21 cellular contexts compared by ENCODE assay signal in genomic region chr6:97867177-97867576, GRCh38.
DNase-seq lines count a peak whose midpoint lies in the region; ATAC-seq, FAIRE-seq and TF ChIP-seq lines count a peak whose summit lies in the region.
"Had no signal": no experiment of that assay in that cellular context is flagged by ENCODE, and none has a peak within 500 bp of the region (broad histone marks: within the 10 kb centered on the region; RNA-seq: fewer than 3 reads in every experiment).

No MANE protein-coding gene starts in this region.

- no peaks in the 10 kb centered on the region for H4K20me1 ChIP-seq in K562 (replicated peaks; ENCODE audit: control insufficient read depth, insufficient read depth, low read length)
- H4K20me1 ChIP-seq: BLaER1 treated with 17β-estradiol and CSF1 and Interleukin-3, amounts not matched to agents 10 nM and 100 nM had no signal

- no peaks in the 10 kb centered on the region for H3K9me1 ChIP-seq in K562 (ENCODE audit: control insufficient read depth, insufficient read depth, low read length)

- TF ChIP-seq POLR2A in K562 (conservative IDR thresholded peaks at IDR 0.05) = no peak

- TF ChIP-seq CTCF in K562 (IDR thresholded peaks at IDR 0.05 in 2 of 3, conservative IDR thresholded peaks at IDR 0.05 in 1 of 3; ENCODE audit: insufficient read depth in 2 of 3, low read depth in 1 of 3, low read length in 3 of 3) = no peak
- no peak for TF ChIP-seq CTCF in right atrium auricular region (IDR thresholded peaks at IDR 0.05)

- no peak overlapping the region for H3K4me2 ChIP-seq in K562 (ENCODE audit: insufficient read depth, low read length)
- H3K4me2 ChIP-seq: BLaER1 treated with 17β-estradiol and CSF1 and Interleukin-3, amounts not matched to agents 10 nM and 100 nM had no signal

- BruUV-seq in K562 (replicated peaks; lab: Mats Ljungman, UMichigan) = no TSS peak

- POLR2A ChIA-PET in K562 (lab: Yijun Ruan, JAX) = no interaction called here

- H3K9me3 ChIP-seq in K562 (replicated peaks; ENCODE audit: control insufficient read depth, insufficient read depth, low read depth, low read length) = no peaks in the 10 kb centered on the region
- H3K9me3 ChIP-seq in right atrium auricular region = no peaks in the 10 kb centered on the region
- H3K9me3 ChIP-seq: BLaER1 treated with 17β-estradiol and CSF1 and Interleukin-3, amounts not matched to agents 10 nM and 100 nM; Caco-2 had no signal

- no peaks in the 10 kb centered on the region for H3K79me2 ChIP-seq in K562 (ENCODE audit: control insufficient read depth, insufficient read depth, low read length)

- CTCF ChIA-PET in K562 (lab: Yijun Ruan, JAX; ENCODE audit: low intra/inter-chr PET ratio) = no interaction called here

- H3K4me1 ChIP-seq in K562 (replicated peaks in 1 of 2; ENCODE audit: control insufficient read depth in 2 of 2, insufficient read depth in 2 of 2, low read length in 2 of 2) (no peaks in the 10 kb centered on the region), right atrium auricular region (no peaks in the 10 kb centered on the region)
- H3K4me1 ChIP-seq: BLaER1 treated with 17β-estradiol and CSF1 and Interleukin-3, amounts not matched to agents 10 nM and 100 nM; Caco-2 had no signal

- H2AFZ ChIP-seq in K562 (ENCODE audit: low read depth, low read length) = no peak overlapping the region

- H3K9ac ChIP-seq in K562 (ENCODE audit: insufficient read depth in 1 of 2, low read depth in 2 of 2, low read length in 2 of 2) = no peak overlapping the region
- H3K9ac ChIP-seq: BLaER1 treated with 17β-estradiol and CSF1 and Interleukin-3, amounts not matched to agents 10 nM and 100 nM had no signal

- intact Hi-C loops in K562 (cut with micrococcal nuclease) = no loop called here

- FAIRE-seq in K562 (lab: Jason Lieb, UNC) (no peak), frontal cortex (lab: Jason Lieb, UNC) (peak; percentile 42)
- FAIRE-seq: A204.1, D721Med, G401.6, GM12891, GM19239 had no signal

- WGBS in K562 (ENCODE audit: insufficient coverage, low coverage, missing lambda C conversion rate) = 0% methylated on average over 2 of the region's 2 CpGs

- DNase-seq in K562 (ENCODE audit: extremely low read depth in 1 of 4, low spot score in 3 of 4) (no peak), frontal cortex (ENCODE audit: low spot score in 2 of 2) (no peak), ecto neural progenitor cell (ENCODE audit: low spot score) (no peak), AG08396 (ENCODE audit: low spot score) (no peak), right atrium auricular region (ENCODE audit: low spot score) (no peak)
- DNase-seq: 8988T; ACHN; AML-193; Caco-2; Calu3; CD4-positive, alpha-beta T cell; CD8-positive, alpha-beta T cell; DMS79 treated with DMSO at 0.1 percent for 48 hours; GF-D8 had no signal

- H3K4me3 ChIP-seq in K562 = no peak overlapping the region
- H3K4me3 ChIP-seq in right atrium auricular region = no peak overlapping the region
- H3K4me3 ChIP-seq: BLaER1 treated with 17β-estradiol and CSF1 and Interleukin-3, amounts not matched to agents 10 nM and 100 nM had no signal

- H3K36me3 ChIP-seq in K562 (ENCODE audit: control insufficient read depth, insufficient read depth, low read length) (no peaks in the 10 kb centered on the region), right atrium auricular region (no peaks in the 10 kb centered on the region)
- H3K36me3 ChIP-seq: BLaER1 treated with 17β-estradiol and CSF1 and Interleukin-3, amounts not matched to agents 10 nM and 100 nM had no signal

- TF ChIP-seq EP300 in K562 (IDR thresholded peaks at IDR 0.05; ENCODE audit: low read length) = no peak

- in situ Hi-C loops in K562 (cut with MboI) = no loop called here

- H3K27ac ChIP-seq in K562 (ENCODE audit: extremely low read depth, low read depth, low read length) (no peak overlapping the region), right atrium auricular region (no peak overlapping the region)
- H3K27ac ChIP-seq: BLaER1 treated with 17β-estradiol and CSF1 and Interleukin-3, amounts not matched to agents 10 nM and 100 nM; C4-2B had no signal

- no peak for ATAC-seq in K562
- ATAC-seq: CD8-positive, alpha-beta T cell had no signal

- H3K27me3 ChIP-seq in K562 (ENCODE audit: control insufficient read depth in 2 of 2, insufficient read depth in 2 of 2, low read length in 2 of 2) (no peaks in the 10 kb centered on the region), right atrium auricular region (peaks cover 0 to under 1% of the 10 kb centered on the region in 2 donors)
- H3K27me3 ChIP-seq: BLaER1 treated with 17β-estradiol and CSF1 and Interleukin-3, amounts not matched to agents 10 nM and 100 nM had no signal

- TF ChIP-seq RAD21 in K562 (CRISPR knock-in tag; conservative IDR thresholded peaks at IDR 0.05 in 1 of 2, IDR thresholded peaks at IDR 0.05 in 1 of 2) = no peak

TF ChIP-seq in K562, 482 proteins besides CTCF, POLR2A, EP300 and RAD21:
- no peak for TF ChIP-seq HLTF (IDR thresholded peaks at IDR 0.05)
- TF ChIP-seq ZNF146 (CRISPR knock-in tag; IDR thresholded peaks at IDR 0.05; ENCODE audit: unreplicated experiment) = peak; percentile 59
